1 cellular context compared by ENCODE assay signal in genomic region chr4:98260579-98261290, GRCh38.
TF ChIP-seq lines count a peak whose summit lies in the region.

No MANE protein-coding gene starts in this region.

TF ChIP-seq in HepG2, 621 proteins besides CTCF, POLR2A, EP300 and RAD21 (continued from another document and continues in another):
- TF ChIP-seq BCL3 (CRISPR knock-in tag; IDR thresholded peaks at IDR 0.05) (peak; percentile 46; the same call in 1 of the 2 replicates), ZNF556 (CRISPR knock-in tag; IDR thresholded peaks at IDR 0.05; ENCODE audit: borderline replicate concordance) (peak; percentile 29; the same call in 1 of the 2 replicates), ZFYVE20 (CRISPR knock-in tag; IDR thresholded peaks at IDR 0.05; ENCODE audit: borderline replicate concordance, low read depth) (0 out of 2 replicates have a peak, but pooled peaks have one; percentile 62), PRDM4 (CRISPR knock-in tag; IDR thresholded peaks at IDR 0.05; ENCODE audit: borderline replicate concordance) (no peak), ZNF768 (CRISPR knock-in tag; IDR thresholded peaks at IDR 0.05) (0 out of 2 replicates have a peak, but pooled peaks have one; percentile 12), THAP11 (CRISPR knock-in tag; IDR thresholded peaks at IDR 0.05) (0 out of 2 replicates have a peak, but pooled peaks have one; percentile 19), ADNP (CRISPR knock-in tag; IDR thresholded peaks at IDR 0.05) (no peak), TFE3 (CRISPR knock-in tag; IDR thresholded peaks at IDR 0.05) (no peak), NBN (conservative IDR thresholded peaks at IDR 0.05) (no peak), HIVEP1 (CRISPR knock-in tag; IDR thresholded peaks at IDR 0.05) (peak; percentile 64; the same call in 1 of the 2 replicates), MBNL3 (CRISPR knock-in tag; conservative IDR thresholded peaks at IDR 0.05) (no peak), ZNF773 (CRISPR knock-in tag; IDR thresholded peaks at IDR 0.05; ENCODE audit: borderline replicate concordance) (0 out of 2 replicates have a peak, but pooled peaks have one; percentile 64), ZNF207 (IDR thresholded peaks at IDR 0.05; ENCODE audit: borderline replicate concordance) (no peak), ZFP91 (CRISPR knock-in tag; IDR thresholded peaks at IDR 0.05; ENCODE audit: borderline replicate concordance) (peak; percentile 83; the same call in 1 of the 2 replicates), ZNF17 (CRISPR knock-in tag; IDR thresholded peaks at IDR 0.05) (no peak), ZNF142 (CRISPR knock-in tag; IDR thresholded peaks at IDR 0.05) (no peak; the same call in 1 of the 2 replicates), ZNF788 (CRISPR knock-in tag; IDR thresholded peaks at IDR 0.05; ENCODE audit: borderline replicate concordance) (peak; percentile 63; the same call in 1 of the 2 replicates), FOXK2 (IDR thresholded peaks at IDR 0.05) (no peak), ZNF331 (CRISPR knock-in tag; IDR thresholded peaks at IDR 0.05) (no peak), HBP1 (CRISPR knock-in tag; IDR thresholded peaks at IDR 0.05; ENCODE audit: low read depth) (0 out of 2 replicates have a peak, but pooled peaks have one; percentile 25), NCOR1 (IDR thresholded peaks at IDR 0.05; ENCODE audit: borderline replicate concordance, low read length) (no peak), ZBED4 (CRISPR knock-in tag; IDR thresholded peaks at IDR 0.05; ENCODE audit: borderline replicate concordance) (0 out of 2 replicates have a peak, but pooled peaks have one; percentile 46), RBM39 (IDR thresholded peaks at IDR 0.05; ENCODE audit: low read depth, low read length, poor library complexity, severe bottlenecking) (peak; percentile 85), SNAPC4 (CRISPR knock-in tag; IDR thresholded peaks at IDR 0.05) (peak; percentile 89; the same call in 1 of the 2 replicates)
